Comparison of ENCODE assay signal across 9 cellular contexts in the genomic region with DNA sequence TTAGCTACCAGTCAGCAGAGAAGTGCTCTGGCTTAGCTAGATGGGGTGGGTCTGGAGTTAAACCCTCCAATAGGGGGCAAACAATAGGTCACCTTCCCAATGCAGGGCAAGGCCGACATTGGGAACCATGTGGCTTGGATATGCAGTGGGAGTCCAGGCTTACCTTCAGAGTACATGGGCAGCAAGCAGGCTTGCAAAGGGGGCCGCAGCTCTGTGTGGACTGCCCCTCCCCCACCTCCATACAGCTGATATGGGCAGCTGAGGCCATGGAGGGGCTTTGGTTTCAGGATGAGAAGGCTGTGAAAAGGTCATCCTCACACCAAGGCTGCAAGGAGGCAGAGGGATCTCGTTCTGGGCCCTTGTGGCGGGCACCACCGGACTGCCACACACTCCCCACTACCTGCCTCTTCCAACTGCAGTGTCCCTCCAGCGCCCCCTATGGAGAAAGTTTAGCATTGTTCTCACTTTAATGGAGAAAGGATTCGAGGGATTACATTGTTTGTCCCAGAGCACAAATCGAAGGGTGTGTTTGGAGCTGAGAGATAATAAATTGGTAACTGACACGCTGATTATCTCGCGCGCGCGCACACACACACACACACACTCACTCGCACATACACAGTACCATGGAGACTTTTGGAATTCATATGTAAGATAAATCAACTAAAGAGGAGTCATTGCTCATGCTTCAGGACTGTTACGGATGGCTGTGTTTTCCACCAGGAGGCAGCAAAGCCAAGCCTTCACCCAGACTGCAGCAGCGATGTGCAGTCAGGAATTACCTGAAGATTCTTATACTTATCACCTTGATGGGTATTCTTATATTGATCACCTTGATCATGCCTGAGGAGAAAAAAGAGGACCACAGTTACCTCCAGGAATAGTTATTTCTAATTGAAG. TPM values are rescaled to one million over a fixed set of nuclear protein-coding genes. Genes with fewer than 3 reads are reported as not detected.
A peak's percentile ranks its signal among the peaks of the same experiment; 100 is the strongest.
DNase-seq lines count a peak whose midpoint lies in the region; ATAC-seq and TF ChIP-seq lines count a peak whose summit lies in the region.
"Had no signal": no experiment of that assay in that cellular context is flagged by ENCODE, and none has a peak within 500 bp of the region (broad histone marks: within the 10 kb centered on the region; RNA-seq: fewer than 3 reads in every experiment).

No MANE protein-coding gene starts in this region.

- peaks cover 0 to 3% (median 1%) of the 10 kb centered on the region in 3 donors for H3K27me3 Mint-ChIP-seq in immature natural killer cell (ENCODE audit: low read depth in 3 of 3)

- H3K4me1 Mint-ChIP-seq in immature natural killer cell = no peaks in the 10 kb centered on the region
- H3K4me1 Mint-ChIP-seq: central memory CD8-positive, alpha-beta T cell had no signal

- peak; percentile 86 for ATAC-seq in RWPE2 (ENCODE audit: low read depth)
- no peak for ATAC-seq in HG02798 (IDR thresholded peaks at IDR 0.05; ENCODE audit: poor library complexity, unreplicated experiment)
- ATAC-seq in GM19463 (IDR thresholded peaks at IDR 0.05; ENCODE audit: unreplicated experiment) = no peak

- TF ChIP-seq CTCF in BJ (IDR thresholded peaks at IDR 0.05; ENCODE audit: insufficient read depth, low read depth, low read length) (peak; percentile 62), RWPE2 (IDR thresholded peaks at IDR 0.05; ENCODE audit: poor library complexity, severe bottlenecking) (peak; percentile 91)

- H3K27ac Mint-ChIP-seq in immature natural killer cell = no peak overlapping the region

- peaks cover 2% of the 10 kb centered on the region; the same call in 1 of the 2 replicates for H3K27me3 ChIP-seq in BJ (ENCODE audit: control insufficient read depth, insufficient read depth, low read length)
- no peaks in the 10 kb centered on the region for H3K27me3 ChIP-seq in RWPE2 (ENCODE audit: insufficient read depth, poor library complexity, severe bottlenecking)

- H3K27ac ChIP-seq in RWPE2 (ENCODE audit: poor library complexity, severe bottlenecking) = no peak overlapping the region

- peaks cover 12% of the 10 kb centered on the region for H3K4me1 ChIP-seq in RWPE2 (ENCODE audit: insufficient read depth, poor library complexity, severe bottlenecking)

- no peak overlapping the region for H3K4me3 ChIP-seq in BJ (ENCODE audit: low read depth, low read length)
- H3K4me3 ChIP-seq in RWPE2 (ENCODE audit: severe bottlenecking) = no peak overlapping the region

- H3K36me3 Mint-ChIP-seq in immature natural killer cell = no peaks in the 10 kb centered on the region

- H3K9me3 Mint-ChIP-seq in immature natural killer cell = no peaks in the 10 kb centered on the region
- H3K9me3 Mint-ChIP-seq: central memory CD8-positive, alpha-beta T cell had no signal

- CTCF ChIA-PET in BJ (lab: Yijun Ruan, JAX) = interaction anchor here (0.7 to 6.7 kb wide), 25 partner anchors 9 to 351 kb away, joined by 3 to 147 read pairs (median 5); partner anchors contain the start of gene IVL

- DNase-seq in BJ (ENCODE audit: low read depth) = no peak
- DNase-seq in H4 (ENCODE audit: low spot score) = peak; percentile 47
- DNase-seq in RWPE2 (ENCODE audit: low spot score) = no peak
- peak; percentile 40 for DNase-seq in iPS DF 19.7 (ENCODE audit: low read depth, low spot score)
- DNase-seq in immature natural killer cell = no peak
- DNase-seq in NK-92 (lab: John Stamatoyannopoulos, UW; ENCODE audit: unreplicated experiment) = no peak

- no peak overlapping the region for H3K4me3 Mint-ChIP-seq in immature natural killer cell
- H3K4me3 Mint-ChIP-seq: central memory CD8-positive, alpha-beta T cell had no signal

- H3K9me3 ChIP-seq in RWPE2 (ENCODE audit: severe bottlenecking) = no peaks in the 10 kb centered on the region

- POLR2A ChIA-PET in BJ (lab: Charles Lee) = interaction anchor here (0.6 kb wide), 1 partner anchor 49 kb away, joined by 8 read pairs; no protein-coding TSS in a partner anchor

- no peaks in the 10 kb centered on the region for H3K36me3 ChIP-seq in BJ (ENCODE audit: control insufficient read depth, insufficient read depth, low read length)
- H3K36me3 ChIP-seq in RWPE2 (ENCODE audit: low read depth) = no peaks in the 10 kb centered on the region

RNA-seq across cellular contexts. Expression of gene SMCP, which starts 7.0 kb away (rescaled TPM):
- polyA plus RNA-seq in BJ (2011; rRNA removed) = not detected in 2 replicates
- not detected in 2 replicates for polyA minus RNA-seq in BJ (2011; rRNA and poly(A)+ RNA removed)
- not detected in 2 replicates for total RNA-seq in H4 (2014; rRNA removed; shearing (Covaris generic))
- polyA plus RNA-seq in immature natural killer cell = not detected

RNA-seq across cellular contexts. Expression of gene LCE7A, which starts 11.3 kb away (rescaled TPM):
- polyA plus RNA-seq in BJ (2011; rRNA removed) = not detected in 2 replicates
- not detected in 2 replicates for polyA minus RNA-seq in BJ (2011; rRNA and poly(A)+ RNA removed)
- total RNA-seq in H4 (2014; rRNA removed; shearing (Covaris generic)) = not detected in 2 replicates
- polyA plus RNA-seq in immature natural killer cell = not detected

RNA-seq across cellular contexts. Expression of gene LCE6A, which starts 28.4 kb away (rescaled TPM):
- polyA plus RNA-seq in BJ (2011; rRNA removed) = not detected in 2 replicates
- polyA minus RNA-seq in BJ (2011; rRNA and poly(A)+ RNA removed) = not detected in 2 replicates
- total RNA-seq in H4 (2014; rRNA removed; shearing (Covaris generic)) = not detected in 2 replicates
- not detected for polyA plus RNA-seq in immature natural killer cell

RNA-seq across cellular contexts. Expression of gene IVL, which starts 37.3 kb away (rescaled TPM):
- 0.05 TPM in 1 of 2 replicates, not detected in the other for polyA plus RNA-seq in BJ (2011; rRNA removed)
- not detected in 2 replicates for polyA minus RNA-seq in BJ (2011; rRNA and poly(A)+ RNA removed)
- not detected in 2 replicates for total RNA-seq in H4 (2014; rRNA removed; shearing (Covaris generic))
- not detected for polyA plus RNA-seq in immature natural killer cell

RNA-seq across cellular contexts. Expression of gene LCE1A, which starts 43.8 kb away (rescaled TPM):
- polyA plus RNA-seq in BJ (2011; rRNA removed) (not detected in 2 replicates), immature natural killer cell (not detected)
- not detected in 2 replicates for polyA minus RNA-seq in BJ (2011; rRNA and poly(A)+ RNA removed)
- total RNA-seq in H4 (2014; rRNA removed; shearing (Covaris generic)) = not detected in 2 replicates

Comparison
In these comparisons a context has a peak if more than half of its experiments do, and no peak if none do; other contexts are left out.
1. DNase-seq: peak in H4 (single experiment) and iPS DF 19.7 (single experiment); none in BJ (single experiment), RWPE2 (single experiment), immature natural killer cell (0 of 3) and NK-92 (single experiment).